In genomic region chr7:1566687-1567081, GRCh38 we compare ENCODE assay signal across 14 cellular contexts. TPM values are rescaled to one million over a fixed set of nuclear protein-coding genes. Genes with fewer than 3 reads are reported as not detected.
DNase-seq lines count a peak whose midpoint lies in the region; ATAC-seq and TF ChIP-seq lines count a peak whose summit lies in the region.
"Had no signal": no experiment of that assay in that cellular context is flagged by ENCODE, and none has a peak within 500 bp of the region (broad histone marks: within the 10 kb centered on the region; RNA-seq: fewer than 3 reads in every experiment).

No MANE protein-coding gene starts in this region.

- H3K4me1 Mint-ChIP-seq in activated CD4-positive, alpha-beta T cell treated with anti-CD3 and anti-CD28 coated beads, Interleukin-2, amount 10 ng/mL, durations not matched to agents 7 days and 5 days: peaks cover 25% of the 10 kb centered on the region
- peaks cover 23% of the 10 kb centered on the region for H3K4me1 Mint-ChIP-seq in WTC11

- peak; percentile 4 for ATAC-seq in WTC11
- no peak for ATAC-seq in GM18870 (IDR thresholded peaks at IDR 0.05; ENCODE audit: unreplicated experiment)
- ATAC-seq in GM19351 (IDR thresholded peaks at IDR 0.05; ENCODE audit: unreplicated experiment): no peak

- POLR2A ChIA-PET in activated CD4-positive, alpha-beta T cell treated with anti-CD3 and anti-CD28 coated beads, Interleukin-2, amount 10 ng/mL, durations not matched to agents 7 days and 5 days (lab: Charles Lee): interaction anchor here (0.6 kb wide), 1 partner anchor 389 kb away, joined by 3 read pairs; no protein-coding TSS in a partner anchor
- POLR2A ChIA-PET in WTC11 (lab: Charles Lee): no interaction called here

- 38 to 76% (median 44%) methylated on average over 12 to 15 of the region's 15 CpGs for WGBS in stomach, 5 donors

- H3K9me3 Mint-ChIP-seq in activated CD4-positive, alpha-beta T cell treated with anti-CD3 and anti-CD28 coated beads, Interleukin-2, amount 10 ng/mL, durations not matched to agents 7 days and 5 days: no peaks in the 10 kb centered on the region
- no peaks in the 10 kb centered on the region for H3K9me3 Mint-ChIP-seq in WTC11
- H3K9me3 Mint-ChIP-seq: stimulated activated naive CD8-positive, alpha-beta T cell treated with anti-CD3 and anti-CD28 coated beads, Interleukin-15, Interleukin-2, amounts not matched to agents 100 ng/mL and 50 ng/mL, for 24 hours had no signal

- TF ChIP-seq POLR2A in stomach (IDR thresholded peaks at IDR 0.05): no peak

- peaks cover 41 to 48% (median 45%) of the 10 kb centered on the region in 4 donors for H3K4me1 ChIP-seq in stomach

- TF ChIP-seq CTCF in WTC11 (IDR thresholded peaks at IDR 0.05): no peak
- TF ChIP-seq CTCF in stomach (IDR thresholded peaks at IDR 0.05): no peak

- peaks cover 11% of the 10 kb centered on the region for H3K36me3 Mint-ChIP-seq in activated CD4-positive, alpha-beta T cell treated with anti-CD3 and anti-CD28 coated beads, Interleukin-2, amount 10 ng/mL, durations not matched to agents 7 days and 5 days (ENCODE audit: low read depth)
- H3K36me3 Mint-ChIP-seq in WTC11: peaks cover 15% of the 10 kb centered on the region

- TF ChIP-seq EP300 in stomach (IDR thresholded peaks at IDR 0.05): no peak

- CTCF ChIA-PET in activated CD4-positive, alpha-beta T cell treated with anti-CD3 and anti-CD28 coated beads, Interleukin-2, amount 10 ng/mL, durations not matched to agents 7 days and 5 days (lab: Charles Lee): no interaction called here
- CTCF ChIA-PET in WTC11 (lab: Charles Lee): interaction anchor here (0.6 to 1.2 kb wide), 2 partner anchors 11 to 50 kb away, joined by 3 read pairs; partner anchors contain the start of gene TMEM184A

- peaks cover 0 to 31% (median 24%) of the 10 kb centered on the region in 4 donors for H3K36me3 ChIP-seq in stomach
- H3K36me3 ChIP-seq: ovary had no signal

- no peak overlapping the region for H3K4me3 Mint-ChIP-seq in activated CD4-positive, alpha-beta T cell treated with anti-CD3 and anti-CD28 coated beads, Interleukin-2, amount 10 ng/mL, durations not matched to agents 7 days and 5 days
- no peak overlapping the region for H3K4me3 Mint-ChIP-seq in WTC11
- H3K4me3 Mint-ChIP-seq: stimulated activated naive CD8-positive, alpha-beta T cell treated with anti-CD3 and anti-CD28 coated beads, Interleukin-15, Interleukin-2, amounts not matched to agents 100 ng/mL and 50 ng/mL, for 24 hours had no signal

- H3K9me3 ChIP-seq in stomach: no peaks in the 10 kb centered on the region
- H3K9me3 ChIP-seq: ovary had no signal

- no peak for DNase-seq in activated CD4-positive, alpha-beta T cell treated with anti-CD3 and anti-CD28 coated beads, Interleukin-2, amount 10 ng/mL, durations not matched to agents 7 days and 5 days
- DNase-seq in activated CD4-positive, alpha-beta T cell treated with anti-CD3 and anti-CD28 coated beads for 48 hours: no peak
- no peak for DNase-seq in WTC11 (ENCODE audit: low spot score)
- DNase-seq in left kidney (ENCODE audit: low read depth, low spot score): peak; percentile 42
- DNase-seq in stomach: peak; percentile 47
- DNase-seq in midbrain (lab: John Stamatoyannopoulos, UW): no peak
- DNase-seq: activated T-cell treated with anti-CD3 and anti-CD28 coated beads for 4 hours; MM.1S; NCI-H226; ovary; stimulated activated CD4-positive, alpha-beta T cell treated with anti-CD3 and anti-CD28 coated beads, Interleukin-2, amount 100 ng/mL, for 48 hours had no signal

- no peaks in the 10 kb centered on the region for H3K27me3 ChIP-seq in stomach
- H3K27me3 ChIP-seq: ovary had no signal

- H3K27me3 Mint-ChIP-seq in activated CD4-positive, alpha-beta T cell treated with anti-CD3 and anti-CD28 coated beads, Interleukin-2, amount 10 ng/mL, durations not matched to agents 7 days and 5 days: no peaks in the 10 kb centered on the region
- no peaks in the 10 kb centered on the region for H3K27me3 Mint-ChIP-seq in WTC11 (ENCODE audit: low read depth)
- H3K27me3 Mint-ChIP-seq: stimulated activated naive CD8-positive, alpha-beta T cell treated with anti-CD3 and anti-CD28 coated beads, Interleukin-15, Interleukin-2, amounts not matched to agents 100 ng/mL and 50 ng/mL, for 24 hours had no signal

- H3K27ac ChIP-seq in stomach: peak overlapping the region; percentile 84 to 96 (median 93)
- H3K27ac ChIP-seq: ovary had no signal

- H3K27ac Mint-ChIP-seq in activated CD4-positive, alpha-beta T cell treated with anti-CD3 and anti-CD28 coated beads, Interleukin-2, amount 10 ng/mL, durations not matched to agents 7 days and 5 days: peak overlapping the region; percentile 66
- peak overlapping the region; percentile 82 for H3K27ac Mint-ChIP-seq in WTC11

- no peak overlapping the region for H3K4me3 ChIP-seq in stomach
- H3K4me3 ChIP-seq: ovary had no signal

- intact Hi-C loops in stomach (cut with DNase I; ENCODE audit: low total_unique reads): no loop called here

TF ChIP-seq in WTC11, 78 proteins besides CTCF, POLR2A, EP300 and RAD21:
- TF ChIP-seq PRRX2 (CRISPR knock-in tag; IDR thresholded peaks at IDR 0.05): no peak

RNA-seq across cellular contexts. Expression of gene PSMG3, which starts 3.1 kb away (rescaled TPM):
- total RNA-seq in activated CD4-positive, alpha-beta T cell treated with anti-CD3 and anti-CD28 coated beads, Interleukin-2, amount 10 ng/mL, durations not matched to agents 7 days and 5 days: 10 to 100 TPM; 23.1 to 29.3 TPM
- 33.3 to 50.7 TPM (median 45.9 TPM) in 3 replicates for total RNA-seq in WTC11 (2021)
- 10 to 100 TPM in 3 of 5 donors, 1 to 10 TPM in 1, not detected in 1; 4.9 to 33.3 (median 16.3) TPM for total RNA-seq in stomach
- polyA plus RNA-seq in stomach: 10 to 100 TPM; 66.9 to 71.5 (median 67.7) TPM

RNA-seq across cellular contexts. Expression of gene TMEM184A, which starts 10.7 kb away (rescaled TPM):
- total RNA-seq in activated CD4-positive, alpha-beta T cell treated with anti-CD3 and anti-CD28 coated beads, Interleukin-2, amount 10 ng/mL, durations not matched to agents 7 days and 5 days: not detected
- total RNA-seq in WTC11 (2021): 1.3 to 1.4 TPM (median 1.3 TPM) in 3 replicates
- 10 to 100 TPM; 10.6 to 99.4 (median 22.3) TPM for total RNA-seq in stomach
- polyA plus RNA-seq in stomach: 10 to 100 TPM in 1 of 3 donors, 1 to 10 TPM in 2; 3.8 to 36.8 (median 9.1) TPM

RNA-seq across cellular contexts. Expression of gene MAFK, which starts 36.2 kb away (rescaled TPM):
- total RNA-seq in activated CD4-positive, alpha-beta T cell treated with anti-CD3 and anti-CD28 coated beads, Interleukin-2, amount 10 ng/mL, durations not matched to agents 7 days and 5 days: 10 to 100 TPM; 24.7 to 29.3 TPM
- total RNA-seq in WTC11 (2021) (15.7 to 21.7 TPM (median 18.7 TPM) in 3 replicates), stomach (10 to 100 TPM; 17.4 to 56.0 (median 35.4) TPM)
- polyA plus RNA-seq in stomach: 10 to 100 TPM; 15.1 to 44.7 (median 29.5) TPM

Comparison
In these comparisons a context has a peak if more than half of its experiments do, and no peak if none do; other contexts are left out.
1. DNase-seq: peak in left kidney (single experiment) and stomach (single experiment); none in activated CD4-positive, alpha-beta T cell treated with anti-CD3 and anti-CD28 coated beads, Interleukin-2, amount 10 ng/mL, durations not matched to agents 7 days and 5 days (single experiment), activated CD4-positive, alpha-beta T cell treated with anti-CD3 and anti-CD28 coated beads for 48 hours (single experiment), WTC11 (single experiment) and midbrain (single experiment).